ENCODE assay signal across 10 cellular contexts in genomic region chr9:21711504-21711903, GRCh38.
DNase-seq lines count a peak whose midpoint lies in the region; ATAC-seq and TF ChIP-seq lines count a peak whose summit lies in the region.
"Had no signal": no experiment of that assay in that cellular context is flagged by ENCODE, and none has a peak within 500 bp of the region (broad histone marks: within the 10 kb centered on the region; RNA-seq: fewer than 3 reads in every experiment).

No MANE protein-coding gene starts in this region.

- H3K27me3 ChIP-seq in transverse colon = no peaks in the 10 kb centered on the region

- no peak for TF ChIP-seq CTCF in GM10266 (IDR thresholded peaks at IDR 0.05; ENCODE audit: control insufficient read depth, insufficient read depth, low read depth, missing control alignments)
- no peak for TF ChIP-seq CTCF in transverse colon (IDR thresholded peaks at IDR 0.05)

- peak; percentile 60 for ATAC-seq in GM21515 (IDR thresholded peaks at IDR 0.05; ENCODE audit: unreplicated experiment)

- H3K4me3 ChIP-seq in transverse colon = no peak overlapping the region
- H3K4me3 ChIP-seq: skin epidermis had no signal

- no peak for TF ChIP-seq POLR2A in transverse colon (IDR thresholded peaks at IDR 0.05)

- H3K4me1 ChIP-seq in transverse colon = no peaks in the 10 kb centered on the region

- DNase-seq in Caki2 (ENCODE audit: low read depth) = peak; percentile 84
- DNase-seq in M059J (ENCODE audit: low read depth) = peak; percentile 84
- DNase-seq in glomerular visceral epithelial cell (ENCODE audit: extremely low spot score) = peak; percentile 90
- no peak for DNase-seq in DMS 273 treated with DMSO at 0.1 percent for 48 hours (lab: John Stamatoyannopoulos, UW)
- no peak for DNase-seq in NK-92 (lab: John Stamatoyannopoulos, UW; ENCODE audit: unreplicated experiment)
- DNase-seq in GM10266 (ENCODE audit: extremely low spot score) = no peak
- no peak for DNase-seq in transverse colon

- in situ Hi-C loops in Caki2 (cut with HindIII; ENCODE audit: low pct_unique_long_range_greater_than_20kb, low sequenced_read_pairs) (no loop called here), transverse colon (cut with MboI; ENCODE audit: low pct_ligation_motif_present in 1 of 4, low pct_unique_long_range_greater_than_20kb in 1 of 4, low sequenced_read_pairs in 3 of 4) (no loop called here)

- intact Hi-C loops in transverse colon (cut with DNase I; ENCODE audit: low total_unique reads) = no loop called here

- 54 to 58% methylated on average over 2 of the region's 2 CpGs for WGBS in transverse colon (ENCODE audit: low coverage in 1 of 2), 2 donors

- no peaks in the 10 kb centered on the region for H3K36me3 ChIP-seq in transverse colon

- H3K9me3 ChIP-seq in transverse colon = no peaks in the 10 kb centered on the region

- TF ChIP-seq EP300 in transverse colon (IDR thresholded peaks at IDR 0.05; ENCODE audit: low read depth) = no peak

- H3K27ac ChIP-seq in transverse colon = no peak overlapping the region
- H3K27ac ChIP-seq: VCaP had no signal

Comparison
In these comparisons a context has a peak if more than half of its experiments do, and no peak if none do; other contexts are left out.
1. DNase-seq: peak in Caki2 (single experiment), M059J (single experiment) and glomerular visceral epithelial cell (single experiment); none in DMS 273 treated with DMSO at 0.1 percent for 48 hours (single experiment), NK-92 (single experiment), GM10266 (single experiment) and transverse colon (single experiment).